Comparison of ENCODE assay signal across 1 cellular context in the genomic region with DNA sequence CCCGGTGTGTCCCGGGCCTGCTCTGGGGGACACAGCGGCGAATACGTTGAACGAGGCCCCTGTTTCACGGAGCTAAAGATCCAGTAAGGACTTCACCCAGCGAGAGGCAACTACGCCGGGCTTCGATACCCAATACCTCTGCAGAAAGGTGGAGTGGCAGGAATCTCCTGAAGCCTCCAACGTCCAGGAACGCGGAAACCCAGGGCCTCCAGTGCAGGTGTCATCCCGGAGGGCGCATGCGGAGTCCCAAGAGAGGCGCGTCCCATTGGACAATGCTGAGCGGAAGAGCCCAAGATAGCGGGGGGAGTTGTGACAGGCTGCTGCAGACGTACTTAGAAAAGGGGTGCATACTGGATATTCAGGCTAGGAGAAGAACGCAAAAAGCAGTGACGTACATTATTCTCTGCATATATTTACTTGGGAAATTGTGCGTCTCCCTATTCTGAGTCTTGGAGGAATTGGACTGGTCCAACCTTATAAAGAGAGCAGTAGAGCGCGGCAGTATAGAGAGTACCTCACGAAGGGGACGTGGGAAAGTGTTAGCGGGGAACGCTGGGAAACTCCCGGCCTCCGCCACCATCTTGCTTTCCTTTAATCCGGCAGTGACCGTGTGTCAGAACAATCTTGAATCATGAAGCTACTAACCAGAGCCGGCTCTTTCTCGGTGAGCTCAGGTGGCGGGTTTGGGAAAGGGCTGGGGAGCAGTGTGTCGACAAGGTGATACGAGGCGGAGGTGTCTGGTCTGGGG.
A peak's percentile ranks its signal among the peaks of the same experiment; 100 is the strongest.
TF ChIP-seq lines count a peak whose summit lies in the region.

A gene (plus strand): TSS at position 569 of the 748 bp plus-strand sequence. CDS start 63 bp downstream, at position 632.

TF ChIP-seq in K562, 482 proteins besides CTCF, POLR2A, EP300 and RAD21 (continued from another document and continues in another):
- TF ChIP-seq, protein P1, sequence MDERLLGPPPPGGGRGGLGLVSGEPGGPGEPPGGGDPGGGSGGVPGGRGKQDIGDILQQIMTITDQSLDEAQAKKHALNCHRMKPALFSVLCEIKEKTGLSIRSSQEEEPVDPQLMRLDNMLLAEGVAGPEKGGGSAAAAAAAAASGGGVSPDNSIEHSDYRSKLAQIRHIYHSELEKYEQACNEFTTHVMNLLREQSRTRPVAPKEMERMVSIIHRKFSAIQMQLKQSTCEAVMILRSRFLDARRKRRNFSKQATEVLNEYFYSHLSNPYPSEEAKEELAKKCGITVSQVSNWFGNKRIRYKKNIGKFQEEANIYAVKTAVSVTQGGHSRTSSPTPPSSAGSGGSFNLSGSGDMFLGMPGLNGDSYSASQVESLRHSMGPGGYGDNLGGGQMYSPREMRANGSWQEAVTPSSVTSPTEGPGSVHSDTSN (CRISPR knock-in tag; IDR thresholded peaks at IDR 0.05; ENCODE audit: low read depth): no peak
- TF ChIP-seq, protein P1 (tag; conservative IDR thresholded peaks at IDR 0.05; ENCODE audit: low read depth): no peak
- TF ChIP-seq, protein P2, sequence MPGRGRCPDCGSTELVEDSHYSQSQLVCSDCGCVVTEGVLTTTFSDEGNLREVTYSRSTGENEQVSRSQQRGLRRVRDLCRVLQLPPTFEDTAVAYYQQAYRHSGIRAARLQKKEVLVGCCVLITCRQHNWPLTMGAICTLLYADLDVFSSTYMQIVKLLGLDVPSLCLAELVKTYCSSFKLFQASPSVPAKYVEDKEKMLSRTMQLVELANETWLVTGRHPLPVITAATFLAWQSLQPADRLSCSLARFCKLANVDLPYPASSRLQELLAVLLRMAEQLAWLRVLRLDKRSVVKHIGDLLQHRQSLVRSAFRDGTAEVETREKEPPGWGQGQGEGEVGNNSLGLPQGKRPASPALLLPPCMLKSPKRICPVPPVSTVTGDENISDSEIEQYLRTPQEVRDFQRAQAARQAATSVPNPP (IDR thresholded peaks at IDR 0.05; ENCODE audit: borderline replicate concordance, insufficient read depth, insufficient read length): no peak
- TF ChIP-seq SMARCA4 (IDR thresholded peaks at IDR 0.05) (peak; percentile 44; the same call in 1 of the 2 replicates), LCOR (CRISPR knock-in tag; IDR thresholded peaks at IDR 0.05) (peak; percentile 47; the same call in 1 of the 2 replicates), CXXC5 (CRISPR knock-in tag; IDR thresholded peaks at IDR 0.05) (peak; percentile 90), RBM39 (optimal IDR thresholded peaks at IDR 0.05; ENCODE audit: low read depth, low read length) (no peak), SLC30A9 (CRISPR knock-in tag; IDR thresholded peaks at IDR 0.05) (no peak), CHD4 (IDR thresholded peaks at IDR 0.05; ENCODE audit: insufficient read depth, insufficient replicate concordance, low read depth, low read length, poor library complexity, severe bottlenecking) (no peak), ZFP36 (IDR thresholded peaks at IDR 0.05; ENCODE audit: low read depth, low read length, partially characterized antibody) (no peak), ZFP1 (CRISPR knock-in tag; IDR thresholded peaks at IDR 0.05) (no peak), CBX3 (IDR thresholded peaks at IDR 0.05; ENCODE audit: borderline replicate concordance in 1 of 2, low read length in 2 of 2) (peak in 1 of 2 experiments; percentile 58; a peak in 1 of 3 replicates), RFX7 (CRISPR knock-in tag; IDR thresholded peaks at IDR 0.05) (no peak), RB1 (IDR thresholded peaks at IDR 0.05; ENCODE audit: low read depth) (peak; percentile 70), GTF2F1 (IDR thresholded peaks at IDR 0.05; ENCODE audit: low read depth, low read length) (peak; percentile 67), MEF2D (tag; conservative IDR thresholded peaks at IDR 0.05; ENCODE audit: low read depth) (no peak; the same call in 1 of the 2 replicates), BRD4 (IDR thresholded peaks at IDR 0.05) (0 out of 2 replicates have a peak, but pooled peaks have one; percentile 80), NCOA4 (IDR thresholded peaks at IDR 0.05; ENCODE audit: partially characterized antibody) (no peak), ZNF347 (CRISPR knock-in tag; IDR thresholded peaks at IDR 0.05; ENCODE audit: low read depth) (no peak), CHD1 (IDR thresholded peaks at IDR 0.05; ENCODE audit: low read length) (peak; percentile 87), RBBP5 (IDR thresholded peaks at IDR 0.05; ENCODE audit: borderline replicate concordance, insufficient read depth, low read length, poor library complexity, severe bottlenecking) (peak; percentile 74), TSC22D4 (tag; IDR thresholded peaks at IDR 0.05) (no peak), RFX1 (IDR thresholded peaks at IDR 0.05) (no peak), HSF4 (CRISPR knock-in tag; IDR thresholded peaks at IDR 0.05; ENCODE audit: borderline replicate concordance) (no peak), XRCC3 (IDR thresholded peaks at IDR 0.05) (no peak), RBM22 (IDR thresholded peaks at IDR 0.05; ENCODE audit: low read depth, low read length, poor library complexity, severe bottlenecking) (no peak), POLR2AphosphoS5 (IDR thresholded peaks at IDR 0.05; ENCODE audit: control insufficient read depth, insufficient read depth, low read depth, low read length) (no peak; the same call in none of the 2 replicates), FOXK2 (conservative IDR thresholded peaks at IDR 0.05 in 1 of 2, IDR thresholded peaks at IDR 0.05 in 1 of 2; ENCODE audit: low read depth in 2 of 2) (peak; percentile 58 to 100), WHSC1 (IDR thresholded peaks at IDR 0.05; ENCODE audit: low read length) (no peak), PHTF2 (CRISPR knock-in tag; IDR thresholded peaks at IDR 0.05) (no peak), CTBP1 (IDR thresholded peaks at IDR 0.05; ENCODE audit: borderline replicate concordance) (peak; percentile 26; the same call in 1 of the 2 replicates), NFATC3 (IDR thresholded peaks at IDR 0.05) (no peak), FOXP1 (CRISPR knock-in tag; IDR thresholded peaks at IDR 0.05) (no peak)
- TF ChIP-seq, protein P3, sequence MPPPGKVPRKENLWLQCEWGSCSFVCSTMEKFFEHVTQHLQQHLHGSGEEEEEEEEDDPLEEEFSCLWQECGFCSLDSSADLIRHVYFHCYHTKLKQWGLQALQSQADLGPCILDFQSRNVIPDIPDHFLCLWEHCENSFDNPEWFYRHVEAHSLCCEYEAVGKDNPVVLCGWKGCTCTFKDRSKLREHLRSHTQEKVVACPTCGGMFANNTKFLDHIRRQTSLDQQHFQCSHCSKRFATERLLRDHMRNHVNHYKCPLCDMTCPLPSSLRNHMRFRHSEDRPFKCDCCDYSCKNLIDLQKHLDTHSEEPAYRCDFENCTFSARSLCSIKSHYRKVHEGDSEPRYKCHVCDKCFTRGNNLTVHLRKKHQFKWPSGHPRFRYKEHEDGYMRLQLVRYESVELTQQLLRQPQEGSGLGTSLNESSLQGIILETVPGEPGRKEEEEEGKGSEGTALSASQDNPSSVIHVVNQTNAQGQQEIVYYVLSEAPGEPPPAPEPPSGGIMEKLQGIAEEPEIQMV (tag; conservative IDR thresholded peaks at IDR 0.05; ENCODE audit: low read depth): no peak
- TF ChIP-seq, protein P4, sequence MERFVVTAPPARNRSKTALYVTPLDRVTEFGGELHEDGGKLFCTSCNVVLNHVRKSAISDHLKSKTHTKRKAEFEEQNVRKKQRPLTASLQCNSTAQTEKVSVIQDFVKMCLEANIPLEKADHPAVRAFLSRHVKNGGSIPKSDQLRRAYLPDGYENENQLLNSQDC (CRISPR knock-in tag; IDR thresholded peaks at IDR 0.05): no peak
- TF ChIP-seq, protein P5, sequence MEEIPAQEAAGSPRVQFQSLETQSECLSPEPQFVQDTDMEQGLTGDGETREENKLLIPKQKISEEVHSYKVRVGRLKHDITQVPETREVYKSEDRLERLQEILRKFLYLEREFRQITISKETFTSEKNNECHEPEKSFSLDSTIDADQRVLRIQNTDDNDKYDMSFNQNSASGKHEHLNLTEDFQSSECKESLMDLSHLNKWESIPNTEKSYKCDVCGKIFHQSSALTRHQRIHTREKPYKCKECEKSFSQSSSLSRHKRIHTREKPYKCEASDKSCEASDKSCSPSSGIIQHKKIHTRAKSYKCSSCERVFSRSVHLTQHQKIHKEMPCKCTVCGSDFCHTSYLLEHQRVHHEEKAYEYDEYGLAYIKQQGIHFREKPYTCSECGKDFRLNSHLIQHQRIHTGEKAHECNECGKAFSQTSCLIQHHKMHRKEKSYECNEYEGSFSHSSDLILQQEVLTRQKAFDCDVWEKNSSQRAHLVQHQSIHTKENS (CRISPR knock-in tag; IDR thresholded peaks at IDR 0.05): no peak
- TF ChIP-seq, protein P6, sequence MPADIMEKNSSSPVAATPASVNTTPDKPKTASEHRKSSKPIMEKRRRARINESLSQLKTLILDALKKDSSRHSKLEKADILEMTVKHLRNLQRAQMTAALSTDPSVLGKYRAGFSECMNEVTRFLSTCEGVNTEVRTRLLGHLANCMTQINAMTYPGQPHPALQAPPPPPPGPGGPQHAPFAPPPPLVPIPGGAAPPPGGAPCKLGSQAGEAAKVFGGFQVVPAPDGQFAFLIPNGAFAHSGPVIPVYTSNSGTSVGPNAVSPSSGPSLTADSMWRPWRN (IDR thresholded peaks at IDR 0.05; ENCODE audit: low read depth): no peak
- TF ChIP-seq, protein P7, sequence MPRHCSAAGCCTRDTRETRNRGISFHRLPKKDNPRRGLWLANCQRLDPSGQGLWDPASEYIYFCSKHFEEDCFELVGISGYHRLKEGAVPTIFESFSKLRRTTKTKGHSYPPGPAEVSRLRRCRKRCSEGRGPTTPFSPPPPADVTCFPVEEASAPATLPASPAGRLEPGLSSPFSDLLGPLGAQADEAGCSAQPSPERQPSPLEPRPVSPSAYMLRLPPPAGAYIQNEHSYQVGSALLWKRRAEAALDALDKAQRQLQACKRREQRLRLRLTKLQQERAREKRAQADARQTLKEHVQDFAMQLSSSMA (CRISPR knock-in tag; IDR thresholded peaks at IDR 0.05): 0 out of 2 replicates have a peak, but pooled peaks have one; percentile 52
- TF ChIP-seq, protein P8, sequence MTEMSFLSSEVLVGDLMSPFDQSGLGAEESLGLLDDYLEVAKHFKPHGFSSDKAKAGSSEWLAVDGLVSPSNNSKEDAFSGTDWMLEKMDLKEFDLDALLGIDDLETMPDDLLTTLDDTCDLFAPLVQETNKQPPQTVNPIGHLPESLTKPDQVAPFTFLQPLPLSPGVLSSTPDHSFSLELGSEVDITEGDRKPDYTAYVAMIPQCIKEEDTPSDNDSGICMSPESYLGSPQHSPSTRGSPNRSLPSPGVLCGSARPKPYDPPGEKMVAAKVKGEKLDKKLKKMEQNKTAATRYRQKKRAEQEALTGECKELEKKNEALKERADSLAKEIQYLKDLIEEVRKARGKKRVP (CRISPR knock-in tag; IDR thresholded peaks at IDR 0.05): no peak
- TF ChIP-seq, protein P9, sequence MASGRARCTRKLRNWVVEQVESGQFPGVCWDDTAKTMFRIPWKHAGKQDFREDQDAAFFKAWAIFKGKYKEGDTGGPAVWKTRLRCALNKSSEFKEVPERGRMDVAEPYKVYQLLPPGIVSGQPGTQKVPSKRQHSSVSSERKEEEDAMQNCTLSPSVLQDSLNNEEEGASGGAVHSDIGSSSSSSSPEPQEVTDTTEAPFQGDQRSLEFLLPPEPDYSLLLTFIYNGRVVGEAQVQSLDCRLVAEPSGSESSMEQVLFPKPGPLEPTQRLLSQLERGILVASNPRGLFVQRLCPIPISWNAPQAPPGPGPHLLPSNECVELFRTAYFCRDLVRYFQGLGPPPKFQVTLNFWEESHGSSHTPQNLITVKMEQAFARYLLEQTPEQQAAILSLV (tag; IDR thresholded peaks at IDR 0.05): no peak
- TF ChIP-seq, protein P10, sequence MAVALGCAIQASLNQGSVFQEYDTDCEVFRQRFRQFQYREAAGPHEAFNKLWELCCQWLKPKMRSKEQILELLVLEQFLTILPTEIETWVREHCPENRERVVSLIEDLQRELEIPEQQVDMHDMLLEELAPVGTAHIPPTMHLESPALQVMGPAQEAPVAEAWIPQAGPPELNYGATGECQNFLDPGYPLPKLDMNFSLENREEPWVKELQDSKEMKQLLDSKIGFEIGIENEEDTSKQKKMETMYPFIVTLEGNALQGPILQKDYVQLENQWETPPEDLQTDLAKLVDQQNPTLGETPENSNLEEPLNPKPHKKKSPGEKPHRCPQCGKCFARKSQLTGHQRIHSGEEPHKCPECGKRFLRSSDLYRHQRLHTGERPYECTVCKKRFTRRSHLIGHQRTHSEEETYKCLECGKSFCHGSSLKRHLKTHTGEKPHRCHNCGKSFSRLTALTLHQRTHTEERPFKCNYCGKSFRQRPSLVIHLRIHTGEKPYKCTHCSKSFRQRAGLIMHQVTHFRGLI (CRISPR knock-in tag; IDR thresholded peaks at IDR 0.05): no peak
- TF ChIP-seq, protein P11, sequence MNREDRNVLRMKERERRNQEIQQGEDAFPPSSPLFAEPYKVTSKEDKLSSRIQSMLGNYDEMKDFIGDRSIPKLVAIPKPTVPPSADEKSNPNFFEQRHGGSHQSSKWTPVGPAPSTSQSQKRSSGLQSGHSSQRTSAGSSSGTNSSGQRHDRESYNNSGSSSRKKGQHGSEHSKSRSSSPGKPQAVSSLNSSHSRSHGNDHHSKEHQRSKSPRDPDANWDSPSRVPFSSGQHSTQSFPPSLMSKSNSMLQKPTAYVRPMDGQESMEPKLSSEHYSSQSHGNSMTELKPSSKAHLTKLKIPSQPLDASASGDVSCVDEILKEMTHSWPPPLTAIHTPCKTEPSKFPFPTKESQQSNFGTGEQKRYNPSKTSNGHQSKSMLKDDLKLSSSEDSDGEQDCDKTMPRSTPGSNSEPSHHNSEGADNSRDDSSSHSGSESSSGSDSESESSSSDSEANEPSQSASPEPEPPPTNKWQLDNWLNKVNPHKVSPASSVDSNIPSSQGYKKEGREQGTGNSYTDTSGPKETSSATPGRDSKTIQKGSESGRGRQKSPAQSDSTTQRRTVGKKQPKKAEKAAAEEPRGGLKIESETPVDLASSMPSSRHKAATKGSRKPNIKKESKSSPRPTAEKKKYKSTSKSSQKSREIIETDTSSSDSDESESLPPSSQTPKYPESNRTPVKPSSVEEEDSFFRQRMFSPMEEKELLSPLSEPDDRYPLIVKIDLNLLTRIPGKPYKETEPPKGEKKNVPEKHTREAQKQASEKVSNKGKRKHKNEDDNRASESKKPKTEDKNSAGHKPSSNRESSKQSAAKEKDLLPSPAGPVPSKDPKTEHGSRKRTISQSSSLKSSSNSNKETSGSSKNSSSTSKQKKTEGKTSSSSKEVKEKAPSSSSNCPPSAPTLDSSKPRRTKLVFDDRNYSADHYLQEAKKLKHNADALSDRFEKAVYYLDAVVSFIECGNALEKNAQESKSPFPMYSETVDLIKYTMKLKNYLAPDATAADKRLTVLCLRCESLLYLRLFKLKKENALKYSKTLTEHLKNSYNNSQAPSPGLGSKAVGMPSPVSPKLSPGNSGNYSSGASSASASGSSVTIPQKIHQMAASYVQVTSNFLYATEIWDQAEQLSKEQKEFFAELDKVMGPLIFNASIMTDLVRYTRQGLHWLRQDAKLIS (CRISPR knock-in tag; IDR thresholded peaks at IDR 0.05): no peak
